ENCODE assay signal across 8 cellular contexts in genomic region chr9:32552172-32552872, GRCh38. TPM values are rescaled to one million over a fixed set of nuclear protein-coding genes. Genes with fewer than 3 reads are reported as not detected.
A peak's percentile ranks its signal among the peaks of the same experiment; 100 is the strongest.
DNase-seq lines count a peak whose midpoint lies in the region; ATAC-seq and TF ChIP-seq lines count a peak whose summit lies in the region.

TSS of gene SMIM27 (plus strand) at chr9:32552327. CDS start at chr9:32552435, 108 bp downstream.
TSS of gene TOPORS (minus strand) at chr9:32552586. CDS start at chr9:32552436, 150 bp downstream.

- no peaks in the 10 kb centered on the region for H3K9me3 ChIP-seq in ascending aorta

- H3K36me3 ChIP-seq in ascending aorta = no peaks in the 10 kb centered on the region

- ATAC-seq in GM18511 (IDR thresholded peaks at IDR 0.05; ENCODE audit: unreplicated experiment) (peak; percentile 74), HG03025 (IDR thresholded peaks at IDR 0.05; ENCODE audit: low FRiP score, unreplicated experiment) (peak; percentile 69)

- no peaks in the 10 kb centered on the region for H3K27me3 ChIP-seq in ascending aorta

- no peak for TF ChIP-seq CTCF in ascending aorta (IDR thresholded peaks at IDR 0.05)

- peak within 1 kb of the TSS; percentile 67 to 80 for H3K4me3 ChIP-seq in ascending aorta

- intact Hi-C loops in ascending aorta (cut with DNase I) = loop anchor here (1.0 to 10.0 kb wide), 4 partner anchors 21 to 472 kb away; partner anchors contain the start of genes ACO1, DNAJA1, NDUFB6 and RIGI

- H3K27ac ChIP-seq in ascending aorta = peak within 1 kb of the TSS; percentile 80 to 90

- peaks cover 0 to 16% of the 10 kb centered on the region in 2 donors for H3K4me1 ChIP-seq in ascending aorta

- DNase-seq in NCI-H2029 treated with DMSO at 0.1 percent for 48 hours (lab: John Stamatoyannopoulos, UW) (peak; percentile 80), T-helper 22 cell (ENCODE audit: low read depth) (peak; percentile 86), ascending aorta (ENCODE audit: low spot score in 2 of 2) (peak; percentile 70 to 95), hepatic stellate cell (ENCODE audit: low spot score) (peak; percentile 89), retina (peak; percentile 98), cortex of kidney (lab: John Stamatoyannopoulos, UW) (no peak)

RNA-seq across cellular contexts. Expression of gene SMIM27, which starts in this region (rescaled TPM):
- total RNA-seq in ascending aorta = 0.32 TPM

RNA-seq across cellular contexts. Expression of gene TOPORS, which starts in this region (rescaled TPM):
- total RNA-seq in ascending aorta = 5.2 TPM
